Comparison of ENCODE assay signal across 10 cellular contexts in genomic region chr14:54450535-54450934, GRCh38. TPM values are rescaled to one million over a fixed set of nuclear protein-coding genes. Genes with fewer than 3 reads are reported as not detected.
A peak's percentile ranks its signal among the peaks of the same experiment; 100 is the strongest.
DNase-seq lines count a peak whose midpoint lies in the region; ATAC-seq and TF ChIP-seq lines count a peak whose summit lies in the region.
"Had no signal": no experiment of that assay in that cellular context is flagged by ENCODE, and none has a peak within 500 bp of the region (broad histone marks: within the 10 kb centered on the region; RNA-seq: fewer than 3 reads in every experiment).

No MANE protein-coding gene starts in this region.

- TF ChIP-seq CTCF in fibroblast of the aortic adventitia (IDR thresholded peaks at IDR 0.05; ENCODE audit: insufficient read depth, low read length) = no peak

- DNase-seq in GM03348 (ENCODE audit: low spot score) = peak; percentile 76
- peak; percentile 9 for DNase-seq in MG63
- DNase-seq in fibroblast of the aortic adventitia (ENCODE audit: low read depth) = peak; percentile 66
- no peak for DNase-seq in NK-92 treated with Interleukin-12 subunit alpha and Interleukin-12 subunit beta, amount 100 ng/mL, for 24 hours (lab: John Stamatoyannopoulos, UW)
- DNase-seq in NCI-H2227 (lab: John Stamatoyannopoulos, UW; ENCODE audit: unreplicated experiment) = no peak
- DNase-seq in NCI-H2081 (lab: John Stamatoyannopoulos, UW) = no peak
- DNase-seq: activated CD4-positive, alpha-beta T cell treated with anti-CD3 and anti-CD28 coated beads, Interleukin-2, amount 10 ng/mL, durations not matched to agents 7 days and 5 days had no signal

- ATAC-seq in GM21390 (IDR thresholded peaks at IDR 0.05; ENCODE audit: unreplicated experiment) = peak; percentile 75
- no peak for ATAC-seq in HG02840 (IDR thresholded peaks at IDR 0.05; ENCODE audit: low FRiP score, unreplicated experiment)

- no peaks in the 10 kb centered on the region for H3K9me3 ChIP-seq in MG63

- no peaks in the 10 kb centered on the region for H3K27me3 ChIP-seq in MG63

- H3K4me3 ChIP-seq in MG63 (no peak overlapping the region), fibroblast of the aortic adventitia (ENCODE audit: low read depth, low read length) (no peak overlapping the region)
- H3K4me3 ChIP-seq: coronary artery had no signal

- no peaks in the 10 kb centered on the region for H3K36me3 ChIP-seq in MG63

RNA-seq across cellular contexts. Expression of gene CNIH1, which starts 9.4 kb away (rescaled TPM):
- 124 and 135 TPM in 2 replicates for total RNA-seq in MG63 (2014; rRNA removed; shearing (Covaris generic); ENCODE audit: low replicate concordance)
- total RNA-seq in fibroblast of the aortic adventitia (ENCODE audit: low replicate concordance) = 27.5 and 326 TPM in 2 replicates

RNA-seq across cellular contexts. Expression of gene GMFB, which starts 38.2 kb away (rescaled TPM):
- 34.8 and 52.8 TPM in 2 replicates for total RNA-seq in MG63 (2014; rRNA removed; shearing (Covaris generic); ENCODE audit: low replicate concordance)
- 73.8 and 129 TPM in 2 replicates for total RNA-seq in fibroblast of the aortic adventitia (ENCODE audit: low replicate concordance)

RNA-seq across cellular contexts. Expression of gene CDKN3, which starts 53.7 kb away (rescaled TPM):
- 53.7 and 266 TPM in 2 replicates for total RNA-seq in MG63 (2014; rRNA removed; shearing (Covaris generic); ENCODE audit: low replicate concordance)
- total RNA-seq in fibroblast of the aortic adventitia (ENCODE audit: low replicate concordance) = 10.7 and 33.4 TPM in 2 replicates

RNA-seq across cellular contexts. Expression of gene CGRRF1, which starts 59.2 kb away (rescaled TPM):
- total RNA-seq in MG63 (2014; rRNA removed; shearing (Covaris generic); ENCODE audit: low replicate concordance) = 5.9 and 6.0 TPM in 2 replicates
- 7.0 and 19.7 TPM in 2 replicates for total RNA-seq in fibroblast of the aortic adventitia (ENCODE audit: low replicate concordance)

Comparison
In these comparisons a context has a peak if more than half of its experiments do, and no peak if none do; other contexts are left out.
1. DNase-seq: peak in GM03348 (single experiment), MG63 (single experiment) and fibroblast of the aortic adventitia (single experiment); none in NK-92 treated with Interleukin-12 subunit alpha and Interleukin-12 subunit beta, amount 100 ng/mL, for 24 hours (single experiment), NCI-H2227 (single experiment) and NCI-H2081 (0 of 2).